ENCODE assay signal across 1 cellular context in the genomic region with DNA sequence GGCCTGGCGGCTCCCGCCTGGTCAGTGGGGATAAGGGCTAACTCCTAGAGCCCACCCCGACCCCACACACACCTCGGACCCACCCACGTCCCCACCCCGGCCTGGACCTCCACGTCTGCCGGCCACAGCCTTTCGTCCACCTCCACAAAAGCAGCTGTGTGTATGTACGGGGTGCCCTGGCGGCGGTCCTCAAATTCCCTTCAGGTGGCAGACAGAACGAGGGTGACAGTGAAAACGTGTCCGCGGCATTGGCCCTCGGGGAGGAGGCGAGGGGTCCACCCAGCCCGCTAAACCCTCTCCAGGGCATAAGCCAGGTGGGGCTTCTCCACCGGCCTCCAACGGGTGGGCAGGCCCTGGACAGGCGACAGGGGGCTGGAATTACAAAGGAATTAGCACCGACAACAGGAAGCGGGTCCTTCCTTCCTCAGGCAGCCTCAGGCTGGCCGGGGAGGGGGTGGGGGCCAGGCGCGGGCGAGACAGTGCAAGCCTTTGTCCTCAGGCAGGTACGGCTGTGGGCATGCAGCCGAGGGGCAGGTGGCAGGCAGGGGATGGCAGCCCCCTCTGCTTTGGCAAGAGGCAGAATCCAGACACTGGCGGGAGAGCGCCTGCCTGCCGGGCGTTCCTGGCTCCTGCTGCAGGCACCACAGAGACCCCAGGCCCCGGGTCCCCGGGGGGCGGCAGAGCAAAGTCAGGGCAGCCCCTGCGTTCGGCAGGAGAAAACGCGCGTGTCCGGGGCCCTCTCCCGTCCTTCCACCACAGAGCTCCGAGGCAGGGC.
TF ChIP-seq lines count a peak whose summit lies in the region.

No MANE protein-coding gene starts in this region.

TF ChIP-seq in A549, 52 proteins besides CTCF, POLR2A, EP300 and RAD21 (continued from another document):
- TF ChIP-seq JUN (IDR thresholded peaks at IDR 0.05), result 0 out of 5 replicates have a peak, but pooled peaks of 1 of the 2 experiments have one; percentile 2
